Comparison of ENCODE assay signal across 8 cellular contexts in genomic region chr16:21156767-21157467, GRCh38. TPM values are rescaled to one million over a fixed set of nuclear protein-coding genes. Genes with fewer than 3 reads are reported as not detected.
DNase-seq lines count a peak whose midpoint lies in the region; ATAC-seq, FAIRE-seq and TF ChIP-seq lines count a peak whose summit lies in the region.

No MANE protein-coding gene starts in this region.

- no peak overlapping the region for H3K27ac Mint-ChIP-seq in astrocyte (ENCODE audit: unreplicated experiment)

- H3K27me3 ChIP-seq in astrocyte (ENCODE audit: insufficient read depth, low read length) (no peaks in the 10 kb centered on the region), hepatocyte (no peaks in the 10 kb centered on the region), sigmoid colon (no peaks in the 10 kb centered on the region)

- H3K4me3 Mint-ChIP-seq in astrocyte (ENCODE audit: unreplicated experiment): no peak overlapping the region

- no peaks in the 10 kb centered on the region for H3K36me3 ChIP-seq in astrocyte (ENCODE audit: insufficient read depth, low read length)
- no peaks in the 10 kb centered on the region for H3K36me3 ChIP-seq in hepatocyte (replicated peaks; ENCODE audit: insufficient read depth, low read depth)
- H3K36me3 ChIP-seq in sigmoid colon: no peaks in the 10 kb centered on the region

- no peak for TF ChIP-seq POLR2A in sigmoid colon (IDR thresholded peaks at IDR 0.05)

- H3K27ac ChIP-seq in C4-2B (no peak overlapping the region), astrocyte (ENCODE audit: low read depth, low read length) (no peak overlapping the region), hepatocyte (no peak overlapping the region), sigmoid colon (peak overlapping the region; percentile 85 to 93 (median 89))

- H3K79me2 ChIP-seq in astrocyte (ENCODE audit: insufficient read depth, low read length): no peaks in the 10 kb centered on the region
- no peaks in the 10 kb centered on the region for H3K79me2 ChIP-seq in hepatocyte

- peaks cover 3% of the 10 kb centered on the region for H3K4me1 Mint-ChIP-seq in astrocyte (ENCODE audit: low read depth, unreplicated experiment)

- H3K4me3 ChIP-seq in astrocyte (ENCODE audit: insufficient read depth, low read depth, low read length): no peak overlapping the region
- no peak overlapping the region for H3K4me3 ChIP-seq in hepatocyte
- no peak overlapping the region for H3K4me3 ChIP-seq in sigmoid colon

- H2AFZ ChIP-seq in astrocyte (ENCODE audit: low read depth, low read length): no peak overlapping the region
- no peak overlapping the region for H2AFZ ChIP-seq in hepatocyte

- 59% methylated on average over 6 of the region's 6 CpGs for WGBS in hepatocyte (ENCODE audit: low lambda C conversion rate, missing lambda C conversion rate)
- WGBS in sigmoid colon, 2 donors: 41 to 59% methylated on average over 6 of the region's 6 CpGs

- FAIRE-seq in astrocyte (lab: Jason Lieb, UNC): peak; percentile 56

- no peak for TF ChIP-seq EP300 in sigmoid colon (IDR thresholded peaks at IDR 0.05)

- H4K20me1 ChIP-seq in astrocyte (ENCODE audit: insufficient read depth, low read length): no peaks in the 10 kb centered on the region
- H4K20me1 ChIP-seq in hepatocyte (ENCODE audit: insufficient read depth, poor library complexity, severe bottlenecking): no peaks in the 10 kb centered on the region

- no peaks in the 10 kb centered on the region for H3K27me3 Mint-ChIP-seq in astrocyte (ENCODE audit: low read depth, unreplicated experiment)

- intact Hi-C loops in sigmoid colon (cut with DNase I): loop anchor here (5.0 to 10.0 kb wide), 3 partner anchors 120 to 398 kb away; partner anchors contain the start of genes CRYM, DCUN1D3 and LYRM1

- TF ChIP-seq CTCF in C4-2B (conservative IDR thresholded peaks at IDR 0.05): peak; percentile 85
- TF ChIP-seq CTCF in GM20000 (IDR thresholded peaks at IDR 0.05; ENCODE audit: extremely low read depth, missing control alignments): peak; percentile 11
- TF ChIP-seq CTCF in astrocyte (IDR thresholded peaks at IDR 0.05; ENCODE audit: insufficient read depth, low read depth, low read length): peak; percentile 75
- peak; percentile 76 for TF ChIP-seq CTCF in hepatocyte (IDR thresholded peaks at IDR 0.05; ENCODE audit: poor library complexity)
- peak in 3 of 4 experiments; percentile 43 to 53 (median 52) for TF ChIP-seq CTCF in sigmoid colon (IDR thresholded peaks at IDR 0.05)

- H3K9me3 Mint-ChIP-seq in astrocyte (ENCODE audit: unreplicated experiment): no peaks in the 10 kb centered on the region

- H3K4me1 ChIP-seq in astrocyte (ENCODE audit: insufficient read depth, low read length): peaks cover 9% of the 10 kb centered on the region
- peaks cover 8% of the 10 kb centered on the region for H3K4me1 ChIP-seq in hepatocyte (ENCODE audit: insufficient read depth)
- H3K4me1 ChIP-seq in sigmoid colon: peaks cover 0 to 40% (median 38%) of the 10 kb centered on the region in 4 donors

- H3K4me2 ChIP-seq in astrocyte (ENCODE audit: low read length) (peak overlapping the region; percentile 45), hepatocyte (no peak overlapping the region)

- DNase-seq in GM20000 (ENCODE audit: low spot score) (peak; percentile 76), NCI-H345 treated with DMSO at 0.1 percent for 48 hours (lab: John Stamatoyannopoulos, UW; ENCODE audit: unreplicated experiment) (peak; percentile 42), astrocyte (ENCODE audit: low read depth) (peak; percentile 78), hepatocyte (ENCODE audit: low spot score) (peak; percentile 80), sigmoid colon (peak; percentile 69)

- no peak overlapping the region for H3K9ac ChIP-seq in astrocyte (ENCODE audit: low read length)

- ATAC-seq in GM19455 (IDR thresholded peaks at IDR 0.05; ENCODE audit: unreplicated experiment) (no peak), GM18868 (IDR thresholded peaks at IDR 0.05; ENCODE audit: unreplicated experiment) (no peak)

- H3K36me3 Mint-ChIP-seq in astrocyte (ENCODE audit: low read depth, unreplicated experiment): no peaks in the 10 kb centered on the region

- H3K9me2 ChIP-seq in hepatocyte (replicated peaks; ENCODE audit: insufficient read depth): no peaks in the 10 kb centered on the region

- H3K9me3 ChIP-seq in astrocyte (ENCODE audit: insufficient read depth, low read depth, low read length): no peaks in the 10 kb centered on the region
- no peaks in the 10 kb centered on the region for H3K9me3 ChIP-seq in hepatocyte (ENCODE audit: low read depth)
- no peaks in the 10 kb centered on the region for H3K9me3 ChIP-seq in sigmoid colon

RNA-seq across cellular contexts. Expression of gene LDAF1, which starts 1.6 kb away (rescaled TPM):
- total RNA-seq in astrocyte: 38.6 and 41.0 TPM in 2 replicates
- total RNA-seq in hepatocyte: 32.4 and 37.4 TPM in 2 replicates
- polyA plus RNA-seq in hepatocyte: 10.2 and 16.0 TPM in 2 replicates
- total RNA-seq in sigmoid colon: 100 to 1,000 TPM; 111 to 158 (median 123) TPM
- 10 to 100 TPM; 28.0 to 36.6 (median 33.4) TPM for polyA plus RNA-seq in sigmoid colon

RNA-seq across cellular contexts. Expression of gene DNAH3, which starts 6.3 kb away (rescaled TPM):
- total RNA-seq in astrocyte (not detected in 2 replicates), hepatocyte (0.12 and 0.37 TPM in 2 replicates), sigmoid colon (not detected)
- polyA plus RNA-seq in hepatocyte (0.02 and 0.33 TPM in 2 replicates), sigmoid colon (under 1 TPM; 0.26 to 0.92 (median 0.60) TPM)

RNA-seq across cellular contexts. Expression of gene ZP2, which starts 54.5 kb away (rescaled TPM):
- total RNA-seq in astrocyte (not detected in 2 replicates), hepatocyte (0.20 TPM in 1 of 2 replicates, not detected in the other), sigmoid colon (not detected)
- polyA plus RNA-seq in hepatocyte (not detected in 2 replicates), sigmoid colon (under 1 TPM in 1 of 3 donors, not detected in 2; 0.03 TPM)

Comparison
In these comparisons a context has a peak if more than half of its experiments do, and no peak if none do; other contexts are left out.
1. H3K27ac ChIP-seq: peak in sigmoid colon (4 of 4); none in C4-2B (single experiment), astrocyte (single experiment) and hepatocyte (single experiment).
2. CTCF ChIP-seq: peak in every context shown above with its lines; median percentile 85 in C4-2B; 76 in hepatocyte; 75 in astrocyte; 52 in sigmoid colon; 11 in GM20000.
3. Peak in every context shown above with its lines, with median percentiles within 50 percentile points of each other: DNase-seq.